ENCODE assay signal across 1 cellular context in the genomic region with DNA sequence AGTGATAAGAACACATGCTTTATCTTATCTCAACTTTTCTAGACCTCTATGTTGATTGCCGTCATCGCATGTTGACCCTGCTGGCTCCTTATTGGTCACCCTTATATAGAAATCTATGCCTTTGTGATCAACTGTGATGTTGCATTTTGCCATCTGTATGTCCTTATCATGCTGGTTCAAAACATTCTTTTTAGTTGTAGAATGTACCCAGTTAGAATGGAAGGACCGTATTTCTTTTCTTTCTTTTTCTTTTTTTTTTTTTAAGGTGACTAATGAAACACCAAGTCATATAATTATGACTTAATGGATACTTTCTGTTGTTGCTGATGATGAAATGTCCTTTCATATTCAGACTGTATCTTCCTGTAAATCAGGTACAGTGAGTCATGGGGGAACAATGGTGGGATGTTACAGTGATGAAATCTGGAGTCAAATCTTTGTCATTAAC.
TF ChIP-seq lines count a peak whose summit lies in the region.

No MANE protein-coding gene starts in this region.

TF ChIP-seq in IMR-90, 13 proteins besides CTCF, POLR2A, EP300 and RAD21:
- TF ChIP-seq CEBPB (IDR thresholded peaks at IDR 0.05; ENCODE audit: low read depth, low read length): 0 out of 2 replicates have a peak, but pooled peaks have one; percentile 9
- TF ChIP-seq ELK1 (IDR thresholded peaks at IDR 0.05; ENCODE audit: borderline replicate concordance, low read depth, low read length): no peak
- TF ChIP-seq CHD1 (IDR thresholded peaks at IDR 0.05; ENCODE audit: low read depth, low read length): no peak
- no peak for TF ChIP-seq MXI1 (IDR thresholded peaks at IDR 0.05; ENCODE audit: borderline replicate concordance, low read depth, low read length)
- no peak for TF ChIP-seq RFX5 (IDR thresholded peaks at IDR 0.05; ENCODE audit: low read depth, low read length)
TF ChIP-seq in IMR-90: peak in this region for 1.
